Comparison of ENCODE assay signal across 8 cellular contexts in genomic region chr1:6052543-6053205, GRCh38.
DNase-seq lines count a peak whose midpoint lies in the region; ATAC-seq and TF ChIP-seq lines count a peak whose summit lies in the region.

No MANE protein-coding gene starts in this region.

- peak; percentile 71 for TF ChIP-seq CTCF in choroid plexus epithelial cell (conservative IDR thresholded peaks at IDR 0.05; ENCODE audit: low read depth, low read length)

- DNase-seq in NCI-H2107 treated with DMSO at 0.1 percent for 48 hours (lab: John Stamatoyannopoulos, UW; ENCODE audit: unreplicated experiment) = peak; percentile 0
- DNase-seq in NCI-H2107 (lab: John Stamatoyannopoulos, UW) = no peak
- peak; percentile 86 for DNase-seq in NCI-H1092 (lab: John Stamatoyannopoulos, UW)
- peak in 4 of 5 experiments; percentile 12 to 41 (median 26) for DNase-seq in T-helper 2 cell
- peak; percentile 83 for DNase-seq in choroid plexus epithelial cell (ENCODE audit: low read depth)
- peak; percentile 67 for DNase-seq in kidney tubule cell (ENCODE audit: low spot score)
- peak; percentile 12 for DNase-seq in stimulated activated naive CD4-positive, alpha-beta T cell treated with Interleukin-2 at 50 U/mL for 16 hours (lab: John Stamatoyannopoulos, UW)

- no peak overlapping the region for H3K4me3 ChIP-seq in choroid plexus epithelial cell (ENCODE audit: low read depth, low read length)

- no peak for ATAC-seq in HG03039 (IDR thresholded peaks at IDR 0.05; ENCODE audit: unreplicated experiment)
